ENCODE assay signal across 8 cellular contexts in genomic region chr11:78140392-78141077, GRCh38. TPM values are rescaled to one million over a fixed set of nuclear protein-coding genes. Genes with fewer than 3 reads are reported as not detected.
DNase-seq lines count a peak whose midpoint lies in the region; ATAC-seq, FAIRE-seq and TF ChIP-seq lines count a peak whose summit lies in the region.

No MANE protein-coding gene starts in this region.

- peaks cover 3% of the 10 kb centered on the region for H3K27me3 Mint-ChIP-seq in GM23338 (ENCODE audit: insufficient read depth, low read depth, poor library complexity)
- H3K27me3 Mint-ChIP-seq in endodermal cell (ENCODE audit: insufficient read depth) = no peaks in the 10 kb centered on the region

- H3K4me3 ChIP-seq in GM23338 (peak overlapping the region; percentile 76), endodermal cell (ENCODE audit: low read length) (peak overlapping the region; percentile 90), rectal smooth muscle tissue (ENCODE audit: low read length) (peak overlapping the region; percentile 77)

- no peak for ATAC-seq in GM23338

- H3K9ac ChIP-seq in endodermal cell (ENCODE audit: extremely low read depth, low read length, poor library complexity, severe bottlenecking) = peak overlapping the region; percentile 86
- H3K9ac ChIP-seq in rectal smooth muscle tissue (ENCODE audit: low read length) = no peak overlapping the region

- peaks cover 62% of the 10 kb centered on the region for H3K36me3 Mint-ChIP-seq in GM23338 (ENCODE audit: low read depth)
- H3K36me3 Mint-ChIP-seq in endodermal cell (ENCODE audit: low read depth) = peaks cover 29% of the 10 kb centered on the region

- H3K9me3 ChIP-seq in endodermal cell (ENCODE audit: control insufficient read depth, low read length) = no peaks in the 10 kb centered on the region

- no peaks in the 10 kb centered on the region for H3K9me2 ChIP-seq in GM23338 (ENCODE audit: insufficient read depth)

- 0 out of 2 replicates have a peak, but pooled peaks cover under 1% of the 10 kb centered on the region for H3F3A ChIP-seq in GM23338 (replicated peaks; ENCODE audit: low read depth)

- DNase-seq in GM23338 (ENCODE audit: low spot score) (no peak), RPMI8226 (peak; percentile 42), endodermal cell (no peak), epidermal melanocyte (ENCODE audit: insufficient read length, low spot score) (no peak), HTR-8/SVneo (ENCODE audit: insufficient read length, low spot score) (no peak), NCI-H187 treated with DMSO at 0.1 percent for 48 hours (lab: John Stamatoyannopoulos, UW) (no peak)
- no peak for DNase-seq in activated effector memory CD4-positive, alpha-beta T cell treated with anti-CD3 and anti-CD28 coated beads, Interleukin-2, amount 50 U/mL, for 16 hours

- H4K20me1 ChIP-seq in GM23338 (replicated peaks; ENCODE audit: insufficient read depth) = peaks cover 4% of the 10 kb centered on the region; the same call in 1 of the 2 replicates

- H3K4me3 Mint-ChIP-seq in GM23338 (peak overlapping the region; percentile 82), endodermal cell (peak overlapping the region; percentile 92)

- H3K79me2 ChIP-seq in GM23338 (replicated peaks; ENCODE audit: insufficient read depth) = peaks cover 51% of the 10 kb centered on the region

- FAIRE-seq in HTR-8/SVneo (lab: Jason Lieb, UNC) = no peak

- H3K4me1 ChIP-seq in GM23338 (ENCODE audit: insufficient read depth) = peaks cover 13% of the 10 kb centered on the region; the same call in 1 of the 2 replicates
- no peaks in the 10 kb centered on the region for H3K4me1 ChIP-seq in endodermal cell (ENCODE audit: control insufficient read depth, insufficient read depth, low read length)
- H3K4me1 ChIP-seq in rectal smooth muscle tissue (ENCODE audit: control insufficient read depth, insufficient read depth, low read length) = peaks cover 5% of the 10 kb centered on the region

- WGBS in endodermal cell (ENCODE audit: insufficient coverage in 1 of 2, insufficient read length in 1 of 2), 2 experiments = 73 to 82% methylated on average over 14 to 17 of the region's 17 CpGs

- peak overlapping the region; percentile 71; the same call in 1 of the 2 replicates for H3K27ac Mint-ChIP-seq in GM23338
- no peak overlapping the region for H3K27ac Mint-ChIP-seq in endodermal cell

- H3K4me2 ChIP-seq in GM23338 = peak overlapping the region; percentile 86

- H3K27me3 ChIP-seq in GM23338 (ENCODE audit: insufficient read depth) (no peaks in the 10 kb centered on the region), endodermal cell (ENCODE audit: control insufficient read depth, insufficient read depth, low read length, poor library complexity, severe bottlenecking) (no peaks in the 10 kb centered on the region), rectal smooth muscle tissue (ENCODE audit: control insufficient read depth, insufficient read depth, low read length) (no peaks in the 10 kb centered on the region)

- no peak overlapping the region for H2AFZ ChIP-seq in GM23338

- TF ChIP-seq CTCF in GM23338 (conservative IDR thresholded peaks at IDR 0.05; ENCODE audit: low read depth in 2 of 2) (no peak), endodermal cell (conservative IDR thresholded peaks at IDR 0.05) (no peak)

- H3K27ac ChIP-seq in GM23338 (ENCODE audit: low read depth) (peak overlapping the region; percentile 69), endodermal cell (ENCODE audit: low read depth, low read length) (no peak overlapping the region), rectal smooth muscle tissue (ENCODE audit: low read depth, low read length) (no peak overlapping the region)

- H3K4me1 Mint-ChIP-seq in GM23338 (peaks cover 15% of the 10 kb centered on the region), endodermal cell (peaks cover 11% of the 10 kb centered on the region)

- H3K36me3 ChIP-seq in GM23338 (ENCODE audit: insufficient read depth) = peaks cover 7% of the 10 kb centered on the region; the same call in 1 of the 2 replicates
- H3K36me3 ChIP-seq in endodermal cell (ENCODE audit: control insufficient read depth, insufficient read depth, low read length) = peaks cover 31% of the 10 kb centered on the region
- no peaks in the 10 kb centered on the region for H3K36me3 ChIP-seq in rectal smooth muscle tissue (ENCODE audit: control insufficient read depth, insufficient read depth, low read length)

- H3K9me3 Mint-ChIP-seq in GM23338 (peaks cover 3% of the 10 kb centered on the region; the same call in 2 of the 3 replicates), endodermal cell (no peaks in the 10 kb centered on the region)

TF ChIP-seq in GM23338, 12 proteins besides CTCF, POLR2A, EP300 and RAD21 (continues in another document):
- TF ChIP-seq ETS1 (IDR thresholded peaks at IDR 0.05) = no peak
- no peak for TF ChIP-seq REST (IDR thresholded peaks at IDR 0.05; ENCODE audit: unreplicated experiment)

RNA-seq across cellular contexts. Expression of gene ALG8, which starts 1.1 kb away (rescaled TPM):
- total RNA-seq in GM23338 (2014; rRNA removed; shearing (Covaris generic)) = 89.0 and 94.3 TPM in 2 replicates
- polyA plus RNA-seq in GM23338 (2016; fragmentation: Nextera tagmentation; extraction: Ambion mirVana) = 125 and 130 TPM in 2 replicates
- total RNA-seq in endodermal cell = 10 to 100 TPM; 72.1 to 81.4 TPM
- polyA plus RNA-seq in endodermal cell (2013, experiment 1 of 2) = 71.0 TPM
- 64.7 TPM for polyA plus RNA-seq in endodermal cell (2013, experiment 2 of 2)

RNA-seq across cellular contexts. Expression of gene KCTD21, which starts 47.9 kb away (rescaled TPM):
- 3.6 and 3.7 TPM in 2 replicates for total RNA-seq in GM23338 (2014; rRNA removed; shearing (Covaris generic))
- polyA plus RNA-seq in GM23338 (2016; fragmentation: Nextera tagmentation; extraction: Ambion mirVana) = 0.71 and 1.0 TPM in 2 replicates
- total RNA-seq in endodermal cell = 1 to 10 TPM; 4.1 to 4.6 TPM
- 4.5 TPM for polyA plus RNA-seq in endodermal cell (2013, experiment 1 of 2)
- polyA plus RNA-seq in endodermal cell (2013, experiment 2 of 2) = 4.4 TPM

RNA-seq across cellular contexts. Expression of gene USP35, which starts 48.2 kb away (rescaled TPM):
- 10.0 and 10.7 TPM in 2 replicates for total RNA-seq in GM23338 (2014; rRNA removed; shearing (Covaris generic))
- polyA plus RNA-seq in GM23338 (2016; fragmentation: Nextera tagmentation; extraction: Ambion mirVana) = 1.7 and 2.5 TPM in 2 replicates
- 10 to 100 TPM in 1 of 2 donors, 1 to 10 TPM in 1; 8.6 to 11.2 TPM for total RNA-seq in endodermal cell
- polyA plus RNA-seq in endodermal cell (2013, experiment 1 of 2) = 8.2 TPM
- 6.9 TPM for polyA plus RNA-seq in endodermal cell (2013, experiment 2 of 2)
